ENCODE assay signal across 30 cellular contexts in genomic region chr15:26352406-26352805, GRCh38.
"Had no signal": no experiment of that assay in that cellular context is flagged by ENCODE, and none has a peak within 500 bp of the region (broad histone marks: within the 10 kb centered on the region; RNA-seq: fewer than 3 reads in every experiment).

No MANE protein-coding gene starts in this region.

- ATAC-seq: activated CD4-positive, CD25-positive, alpha-beta regulatory T cell treated with anti-CD3 and anti-CD28 coated beads, Interleukin-2, amount 50 U/mL, for 24 hours; activated CD8-positive, alpha-beta T cell treated with anti-CD3 and anti-CD28 coated beads for 36 hours; activated naive CD8-positive, alpha-beta T cell treated with anti-CD3 and anti-CD28 coated beads, Interleukin-2, amount 50 U/mL, for 24 hours; effector memory CD8-positive, alpha-beta T cell; gastroesophageal sphincter; heart right ventricle; T-helper 17 cell had no signal

- H3K27me3 ChIP-seq: adrenal gland, ascending aorta, breast epithelium, cardiac muscle cell, esophagus squamous epithelium, gastroesophageal sphincter had no signal

- DNase-seq: activated B cell treated with CpG ODN at 0.5 μM for 24 hours; activated CD4-positive, alpha-beta T cell treated with anti-CD3 and anti-CD28 coated beads for 48 hours; activated CD4-positive, alpha-beta T cell treated with anti-CD3 and anti-CD28 coated beads, Interleukin-2, amount 50 U/mL, for 1 hour; activated CD4-positive, alpha-beta T cell treated with anti-CD3 and anti-CD28 coated beads, Interleukin-2, amount 50 U/mL, for 48 hours; activated CD8-positive, alpha-beta memory T cell treated with anti-CD3 and anti-CD28 coated beads for 24 hours; activated CD8-positive, alpha-beta memory T cell treated with anti-CD3 and anti-CD28 coated beads, Interleukin-2, amount 50 U/mL, for 4 hours; activated CD8-positive, alpha-beta T cell treated with anti-CD3 and anti-CD28 coated beads for 36 hours; activated effector memory CD4-positive, alpha-beta T cell treated with anti-CD3 and anti-CD28 coated beads, Interleukin-2, amount 50 U/mL, for 16 hours; activated naive CD4-positive, alpha-beta T cell treated with anti-CD3 and anti-CD28 coated beads for 36 hours; activated naive CD8-positive, alpha-beta T cell treated with anti-CD3 and anti-CD28 coated beads for 36 hours; activated naive CD8-positive, alpha-beta T cell treated with anti-CD3 and anti-CD28 coated beads, Interleukin-2, amount 50 U/mL, for 24 hours; activated T-cell treated with anti-CD3 and anti-CD28 coated beads, Interleukin-2, amount 50 U/mL, for 1 hour; activated T-cell treated with anti-CD3 and anti-CD28 coated beads, Interleukin-2, amount 50 U/mL, for 48 hours; adrenal gland; effector CD4-positive, alpha-beta T cell; effector memory CD8-positive, alpha-beta T cell; esophagus squamous epithelium; foreskin melanocyte; heart right ventricle; T-helper 1 cell; T-helper 17 cell; T1000; WERI-Rb-1 had no signal

- H3K4me3 ChIP-seq: adrenal gland, ascending aorta, breast epithelium, cardiac muscle cell, coronary artery, esophagus squamous epithelium, gastroesophageal sphincter, heart right ventricle had no signal

- H3K27ac ChIP-seq: adrenal gland, ascending aorta, breast epithelium, cardiac muscle cell, coronary artery, epithelial cell of prostate, esophagus squamous epithelium, gastroesophageal sphincter, heart right ventricle, WERI-Rb-1 had no signal

- H3K36me3 ChIP-seq: adrenal gland, ascending aorta, breast epithelium, cardiac muscle cell, esophagus squamous epithelium, gastroesophageal sphincter, heart right ventricle, WERI-Rb-1 had no signal

- H3K9me3 ChIP-seq: adrenal gland, esophagus squamous epithelium had no signal
